Comparison of ENCODE assay signal across 20 cellular contexts in genomic region chr3:11245276-11245675, GRCh38. TPM values are rescaled to one million over a fixed set of nuclear protein-coding genes. Genes with fewer than 3 reads are reported as not detected.
A peak's percentile ranks its signal among the peaks of the same experiment; 100 is the strongest.
DNase-seq lines count a peak whose midpoint lies in the region; ATAC-seq, FAIRE-seq and TF ChIP-seq lines count a peak whose summit lies in the region.
"Had no signal": no experiment of that assay in that cellular context is flagged by ENCODE, and none has a peak within 500 bp of the region (broad histone marks: within the 10 kb centered on the region; RNA-seq: fewer than 3 reads in every experiment).

No MANE protein-coding gene starts in this region.

- 0 out of 2 replicates have a peak overlapping the region, but pooled peaks have one; percentile 27 for H2AK5ac ChIP-seq in IMR-90 (ENCODE audit: low read depth, low read length)

- in situ Hi-C loops in IMR-90 (cut with MboI; ENCODE audit: low sequenced_read_pairs) = no loop called here
- in situ Hi-C loops in GM12878 (cut with MboI) = no loop called here

- TF ChIP-seq CTCF in IMR-90 (conservative IDR thresholded peaks at IDR 0.05; ENCODE audit: low read depth, low read length) = no peak
- TF ChIP-seq CTCF in RWPE1 (conservative IDR thresholded peaks at IDR 0.05; ENCODE audit: low read depth) = no peak
- TF ChIP-seq CTCF in GM12878 (IDR thresholded peaks at IDR 0.05 in 2 of 3, conservative IDR thresholded peaks at IDR 0.05 in 1 of 3; ENCODE audit: control insufficient read depth in 2 of 3, extremely low read depth in 1 of 3, insufficient read depth in 1 of 3, low read depth in 3 of 3, low read length in 3 of 3) = no peak

- peaks cover 6% of the 10 kb centered on the region for H3K4me1 ChIP-seq in IMR-90 (ENCODE audit: control insufficient read depth, insufficient read depth, low read length)
- H3K4me1 ChIP-seq in GM12878 (ENCODE audit: control insufficient read depth, insufficient read depth, low read length) = no peaks in the 10 kb centered on the region
- H3K4me1 ChIP-seq: HAP-1 had no signal

- TF ChIP-seq EP300 in GM12878 (IDR thresholded peaks at IDR 0.05; ENCODE audit: borderline replicate concordance in 1 of 2, control insufficient read depth in 1 of 2, low read depth in 2 of 2, low read length in 2 of 2) = no peak

- H2BK5ac ChIP-seq in IMR-90 (ENCODE audit: low read depth, low read length, poor library complexity, severe bottlenecking) = no peak overlapping the region

- H2AK9ac ChIP-seq in IMR-90 (replicated peaks; ENCODE audit: low read depth, low read length, poor library complexity) = no peak overlapping the region

- ATAC-seq in IMR-90 (ENCODE audit: low read depth) = no peak
- no peak for ATAC-seq in GM12878
- ATAC-seq in GM18868 (IDR thresholded peaks at IDR 0.05; ENCODE audit: unreplicated experiment) = no peak
- ATAC-seq: CD8-positive, alpha-beta T cell had no signal

- H3K14ac ChIP-seq in IMR-90 (replicated peaks; ENCODE audit: low read depth, low read length) = no peak overlapping the region

- BruUV-seq in IMR-90 (replicated peaks; lab: Mats Ljungman, UMichigan) (no TSS peak), GM12878 (replicated peaks; lab: Mats Ljungman, UMichigan) (no TSS peak)

- H3K79me1 ChIP-seq in IMR-90 (ENCODE audit: low read depth in 1 of 2, low read length in 2 of 2) = peaks cover 37 to 73% of the 10 kb centered on the region in 2 experiments

- H4K20me1 ChIP-seq in IMR-90 (ENCODE audit: insufficient read depth, low read length) (0 out of 2 replicates have a peak, but pooled peaks cover 8% of the 10 kb centered on the region), GM12878 (ENCODE audit: control insufficient read depth, insufficient read depth) (no peaks in the 10 kb centered on the region)

- H3K4ac ChIP-seq in IMR-90 (ENCODE audit: low read depth, low read length) = peak overlapping the region; percentile 19; the same call in 1 of the 2 replicates

- H3K56ac ChIP-seq in IMR-90 (ENCODE audit: extremely low read depth, insufficient read depth, low read length) = no peak overlapping the region

- POLR2A ChIA-PET in IMR-90 (lab: Charles Lee; ENCODE audit: unreplicated experiment) (no interaction called here), RWPE1 (lab: Yijun Ruan, JAX; ENCODE audit: low non-redundant PET) (no interaction called here), GM12878 (lab: Charles Lee) (no interaction called here)

- no peak overlapping the region for H3K23ac ChIP-seq in IMR-90 (ENCODE audit: low read depth, low read length)

- CTCF ChIA-PET in IMR-90 (lab: Yijun Ruan, JAX) (no interaction called here), RWPE1 (lab: Yijun Ruan, JAX) (no interaction called here), GM12878 (lab: Yijun Ruan, JAX) (interaction anchor here (3.1 kb wide), 1 partner anchor 89 kb away, joined by 12 read pairs; no protein-coding TSS in a partner anchor)

- RAD21 ChIA-PET in GM12878 (lab: Charles Lee; ENCODE audit: unreplicated experiment) = interaction anchor here (3.2 kb wide), 1 partner anchor 89 kb away, joined by 12 read pairs; no protein-coding TSS in a partner anchor

- intact Hi-C loops in IMR-90 (cut with micrococcal nuclease) = no loop called here
- intact Hi-C loops in GM12878 (cut with micrococcal nuclease; ENCODE audit: unreplicated experiment) = no loop called here

- H3K36me3 ChIP-seq in IMR-90 (ENCODE audit: control insufficient read depth, insufficient read depth, low read length) = peaks cover 4% of the 10 kb centered on the region; the same call in 1 of the 2 replicates
- no peaks in the 10 kb centered on the region for H3K36me3 ChIP-seq in GM12878 (ENCODE audit: control insufficient read depth in 2 of 2, insufficient read depth in 2 of 2, low read length in 1 of 2)
- H3K36me3 ChIP-seq: HAP-1 had no signal

- H3K27me3 ChIP-seq in IMR-90 (ENCODE audit: control insufficient read depth, insufficient read depth, low read length) (no peaks in the 10 kb centered on the region), GM12878 (replicated peaks in 1 of 2; ENCODE audit: control insufficient read depth in 2 of 2, insufficient read depth in 2 of 2, low read length in 1 of 2) (no peaks in the 10 kb centered on the region)

- no peak overlapping the region for H3K9ac ChIP-seq in IMR-90 (ENCODE audit: low read depth, low read length)
- no peak overlapping the region for H3K9ac ChIP-seq in GM12878 (ENCODE audit: control insufficient read depth, insufficient read depth, low read length)

- no peaks in the 10 kb centered on the region for H3K9me3 ChIP-seq in IMR-90 (ENCODE audit: control insufficient read depth, insufficient read depth, low read length)
- H3K9me3 ChIP-seq in GM12878 (replicated peaks; ENCODE audit: control insufficient read depth, insufficient read depth, low read length) = no peaks in the 10 kb centered on the region; the same call in 2 of the 3 replicates
- H3K9me3 ChIP-seq: HAP-1 had no signal

- H4K91ac ChIP-seq in IMR-90 (ENCODE audit: insufficient read depth, low read depth, low read length) = no peak overlapping the region; the same call in 1 of the 2 replicates

- no peak overlapping the region for H3K4me3 ChIP-seq in IMR-90 (ENCODE audit: insufficient read depth, low read depth, low read length)
- no peak overlapping the region for H3K4me3 ChIP-seq in GM12878
- H3K4me3 ChIP-seq: HAP-1 had no signal

- 0 out of 3 replicates have a peak overlapping the region, but pooled peaks have one; percentile 23 for H2BK15ac ChIP-seq in IMR-90 (ENCODE audit: low read depth, low read length)

- no peak overlapping the region for H2AFZ ChIP-seq in IMR-90 (replicated peaks; ENCODE audit: low read length, poor library complexity)
- H2AFZ ChIP-seq in GM12878 (ENCODE audit: control insufficient read depth, low read depth, low read length) = no peak overlapping the region

- H3K27ac ChIP-seq in IMR-90 (ENCODE audit: insufficient read depth, low read length) = no peak overlapping the region
- H3K27ac ChIP-seq in RWPE1 = peak overlapping the region; percentile 84
- no peak overlapping the region for H3K27ac ChIP-seq in GM12878 (ENCODE audit: control insufficient read depth, insufficient read depth)

- no peak overlapping the region for H4K8ac ChIP-seq in IMR-90 (ENCODE audit: low read depth in 2 of 2, low read length in 2 of 2)

- no peak overlapping the region for H4K5ac ChIP-seq in IMR-90 (ENCODE audit: low read depth, low read length)

- no peak for TF ChIP-seq RAD21 in IMR-90 (IDR thresholded peaks at IDR 0.05; ENCODE audit: low read length)
- no peak for TF ChIP-seq RAD21 in GM12878 (IDR thresholded peaks at IDR 0.05; ENCODE audit: insufficient read depth, low read depth, low read length)

- H3K4me2 ChIP-seq in IMR-90 (ENCODE audit: low read depth, low read length) (no peak overlapping the region), GM12878 (ENCODE audit: control insufficient read depth, insufficient read depth) (no peak overlapping the region)

- DNase-seq in IMR-90 (no peak), RWPE1 (ENCODE audit: low spot score) (no peak), GM12878 (ENCODE audit: low read depth, low spot score) (no peak), hypothalamus (lab: John Stamatoyannopoulos, UW) (no peak), Ammon's horn (ENCODE audit: low spot score) (no peak), NCI-H2107 (lab: John Stamatoyannopoulos, UW) (no peak)
- DNase-seq: CD8-positive, alpha-beta T cell; COR-L47; DMS153; DMS79 treated with DMSO at 0.1 percent for 48 hours; EL had no signal

- TF ChIP-seq POLR2A in IMR-90 (IDR thresholded peaks at IDR 0.05; ENCODE audit: low read depth, low read length) = no peak
- no peak for TF ChIP-seq POLR2A in GM12878 (IDR thresholded peaks at IDR 0.05; ENCODE audit: low read depth, low read length)

- 0 out of 2 replicates have a peak overlapping the region, but pooled peaks have one; percentile 4 for H2BK20ac ChIP-seq in IMR-90 (ENCODE audit: low read depth, low read length)

- no peaks in the 10 kb centered on the region for H3K79me2 ChIP-seq in GM12878 (ENCODE audit: control insufficient read depth, insufficient read depth, low read length)

- peaks cover 25% of the 10 kb centered on the region for H3K9me1 ChIP-seq in IMR-90 (ENCODE audit: insufficient read depth, low read length)

- WGBS in IMR-90 (ENCODE audit: extremely low coverage in 2 of 2, insufficient read length in 1 of 2), 2 experiments = 100% methylated on average over 2 of the region's 8 CpGs; no CpG with 5 or more reads in 1 of the 2 experiments
- 49% methylated on average over 8 of the region's 8 CpGs for WGBS in GM12878 (ENCODE audit: insufficient coverage, insufficient replicate concordance, low lambda C conversion rate, missing lambda C conversion rate)

- FAIRE-seq in GM12878 (lab: Jason Lieb, UNC) = no peak
- FAIRE-seq: A204.1, D721Med, G401.6, GM12892, GM19239, H1, HepG2 had no signal

- SMC1A ChIA-PET in GM12878 (lab: Charles Lee; ENCODE audit: uncharacterized antibody, unreplicated experiment) = interaction anchor here (1.5 to 2.5 kb wide), 2 partner anchors 44 to 94 kb away, joined by 3 to 10 read pairs; no protein-coding TSS in a partner anchor

- H3K18ac ChIP-seq in IMR-90 (ENCODE audit: low read depth, low read length) = no peak overlapping the region

- peak overlapping the region; percentile 63; the same call in 1 of the 2 replicates for H2BK120ac ChIP-seq in IMR-90 (ENCODE audit: low read depth, low read length)

- dilution Hi-C loops in IMR-90 (cut with HindIII; ENCODE audit: low sequenced_read_pairs, unreplicated experiment) = no loop called here

RNA-seq across cellular contexts. Expression of gene ATG7, which starts 26.9 kb away (rescaled TPM):
- total RNA-seq in IMR-90 (2012; rRNA removed) (51.4 and 65.3 TPM in 2 replicates), GM12878 (2014; rRNA removed) (21.5 and 27.0 TPM in 2 replicates), GM12878 (2014; rRNA removed; fragmentation: Illumina TruSeq; extraction: Trizol) (25.4 and 26.0 TPM in 2 replicates), GM12878 (2021) (28.8 and 31.7 TPM in 2 replicates)
- polyA plus RNA-seq in IMR-90 (2012; rRNA removed) (15.6 and 17.0 TPM in 2 replicates), GM12878 (2011; rRNA removed) (26.7 and 26.8 TPM in 2 replicates), GM12878 (2014; fragmentation: Illumina TruSeq; extraction: Trizol) (41.3 and 46.4 TPM in 2 replicates), GM12878 (2014; fragmentation: Nextera tagmentation; extraction: Ambion mirVana) (10 to 100 TPM; 13.5 to 18.0 TPM), GM12878 (2014; rRNA removed) (12.2 and 17.2 TPM in 2 replicates), GM12878 (2016; fragmentation: Nextera tagmentation; extraction: Ambion mirVana) (10 to 100 TPM; 38.8 to 49.5 TPM)
- polyA plus RNA-seq in IMR-90 (2012; cell fraction: cytosol; rRNA removed) = 9.5 and 17.9 TPM in 2 replicates
- 21.1 and 54.1 TPM in 2 replicates for polyA plus RNA-seq in IMR-90 (2012; cell fraction: nucleus; rRNA removed; ENCODE audit: low replicate concordance)
- 291 and 302 TPM in 2 replicates for total RNA-seq in GM12878 (2013; cell fraction: nucleolus; rRNA removed)
- 11.1 TPM for polyA plus RNA-seq in GM12878 (2011; ENCODE audit: low read depth)
- polyA plus RNA-seq in GM12878 (2011; cell fraction: cytosol; rRNA removed) = 20.1 and 26.2 TPM in 2 replicates
- polyA plus RNA-seq in GM12878 (2011; cell fraction: nucleus; rRNA removed) = 21.9 and 30.9 TPM in 2 replicates
- polyA plus RNA-seq in GM12878 (2012) = 14.0 and 17.4 TPM in 2 replicates
- polyA minus RNA-seq in GM12878 (2011; rRNA and poly(A)+ RNA removed) = 56.3 and 65.4 TPM in 2 replicates
- polyA minus RNA-seq in GM12878 (2011; cell fraction: cytosol; rRNA and poly(A)+ RNA removed) = 10.0 and 20.6 TPM in 2 replicates
- 51.0 and 63.4 TPM in 2 replicates for polyA minus RNA-seq in GM12878 (2011; cell fraction: nucleus; rRNA and poly(A)+ RNA removed)
